Comparison of ENCODE assay signal across 23 cellular contexts in the genomic region with DNA sequence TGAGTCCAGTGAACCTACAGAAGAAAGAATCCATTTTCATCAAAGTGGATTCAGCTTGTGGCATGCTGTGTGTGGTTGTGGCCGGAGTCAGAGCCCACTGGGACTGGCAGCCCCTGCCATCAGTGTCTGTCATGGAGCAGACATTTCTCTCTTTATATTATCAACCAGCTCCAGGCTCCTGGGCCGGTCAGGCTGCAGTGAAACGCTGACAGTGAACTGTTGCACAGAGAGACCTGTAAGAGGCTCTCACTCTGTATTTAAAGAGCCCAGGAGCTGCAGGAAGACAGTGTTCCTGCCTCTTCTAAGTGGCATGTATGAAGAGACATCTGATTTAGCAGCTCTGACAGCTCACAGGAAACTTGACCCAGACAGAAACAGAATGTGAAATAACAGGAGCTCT.
DNase-seq lines count a peak whose midpoint lies in the region; ATAC-seq, FAIRE-seq and TF ChIP-seq lines count a peak whose summit lies in the region.
"Had no signal": no experiment of that assay in that cellular context is flagged by ENCODE, and none has a peak within 500 bp of the region (broad histone marks: within the 10 kb centered on the region; RNA-seq: fewer than 3 reads in every experiment).

No MANE protein-coding gene starts in this region.

- no peak overlapping the region for H2BK15ac ChIP-seq in mesendoderm (replicated peaks; ENCODE audit: low read depth)

- no peak overlapping the region for H3K18ac ChIP-seq in mesendoderm (ENCODE audit: low read length)

- no peak for TF ChIP-seq POLR2A in A549 (IDR thresholded peaks at IDR 0.05; ENCODE audit: low read length)

- FAIRE-seq in A549 (lab: Jason Lieb, UNC), result no peak

- intact Hi-C loops in natural killer cell (cut with micrococcal nuclease), result no loop called here

- CTCF ChIA-PET in A549 (lab: Yijun Ruan, JAX), result no interaction called here
- CTCF ChIA-PET in WTC11 (lab: Charles Lee), result no interaction called here

- no peak overlapping the region for H3K9ac ChIP-seq in mesendoderm (ENCODE audit: low read length)

- H3K79me2 ChIP-seq in mesendoderm (ENCODE audit: control insufficient read depth, insufficient read depth, low read length), result no peaks in the 10 kb centered on the region

- no peak for TF ChIP-seq EP300 in A549 (IDR thresholded peaks at IDR 0.05)

- H4K8ac ChIP-seq in mesendoderm (ENCODE audit: low read depth, low read length), result no peak overlapping the region

- no peaks in the 10 kb centered on the region for H3K4me1 ChIP-seq in A549
- H3K4me1 ChIP-seq in mesendoderm (ENCODE audit: control insufficient read depth, low read depth, low read length), result no peaks in the 10 kb centered on the region
- H3K4me1 ChIP-seq: body of pancreas, gastrocnemius medialis, uterus had no signal

- H3K4me2 ChIP-seq in A549 (peak overlapping the region; percentile 43), mesendoderm (ENCODE audit: low read length) (no peak overlapping the region)
- H3K4me2 ChIP-seq: PC-9 had no signal

- H2BK5ac ChIP-seq in mesendoderm (ENCODE audit: low read length), result no peak overlapping the region

- no peaks in the 10 kb centered on the region for H3K36me3 ChIP-seq in mesendoderm (ENCODE audit: control insufficient read depth, insufficient read depth, low read length)
- H3K36me3 ChIP-seq: gastrocnemius medialis, uterus had no signal

- H3K56ac ChIP-seq in mesendoderm (ENCODE audit: low read length), result no peak overlapping the region

- no peak overlapping the region for H4K5ac ChIP-seq in mesendoderm (ENCODE audit: low read length)

- DNase-seq in A549 (ENCODE audit: low read depth in 1 of 2, low spot score in 1 of 2) (peak in 1 of 2 experiments; percentile 5), NCI-H146 treated with DMSO at 0.1 percent for 48 hours (lab: John Stamatoyannopoulos, UW; ENCODE audit: unreplicated experiment) (peak; percentile 12), WTC11 (ENCODE audit: low spot score) (no peak), mesendoderm (peak; percentile 6), natural killer cell (no peak)
- DNase-seq: activated CD4-positive, alpha-beta T cell treated with anti-CD3 and anti-CD28 coated beads, Interleukin-2, amount 10 ng/mL, durations not matched to agents 7 days and 5 days; activated naive CD4-positive, alpha-beta T cell treated with anti-CD3 and anti-CD28 coated beads, Interleukin-2, amount 10 ng/mL, durations not matched to agents 7 days and 5 days; body of pancreas; dermis blood vessel endothelial cell; erythroblast; gastrocnemius medialis; Kasumi-1; NCI-H1105; NCI-H345; PC-9; uterus had no signal

- H3K4me3 Mint-ChIP-seq in WTC11 (no peak overlapping the region), natural killer cell (no peak overlapping the region)
- H3K4me3 Mint-ChIP-seq: activated CD4-positive, alpha-beta T cell treated with anti-CD3 and anti-CD28 coated beads, Interleukin-2, amount 10 ng/mL, durations not matched to agents 7 days and 5 days; activated naive CD4-positive, alpha-beta T cell treated with anti-CD3 and anti-CD28 coated beads, Interleukin-2, amount 10 ng/mL, durations not matched to agents 7 days and 5 days; natural killer cell treated with Interleukin-12 subunit alpha and Interleukin-12 subunit beta and Interleukin-15 and Interleukin-18, amount 100 ng/mL, for 72 hours; stimulated activated naive CD8-positive, alpha-beta T cell treated with anti-CD3 and anti-CD28 coated beads, Interleukin-15, Interleukin-2, amounts not matched to agents 100 ng/mL and 50 ng/mL, for 24 hours had no signal

- H3K27me3 ChIP-seq in mesendoderm (ENCODE audit: insufficient read depth, low read length, poor library complexity), result no peaks in the 10 kb centered on the region
- H3K27me3 ChIP-seq: body of pancreas, gastrocnemius medialis, uterus had no signal

- H3K27ac Mint-ChIP-seq in WTC11 (no peak overlapping the region), natural killer cell (no peak overlapping the region)
- H3K27ac Mint-ChIP-seq: activated CD4-positive, alpha-beta T cell treated with anti-CD3 and anti-CD28 coated beads, Interleukin-2, amount 10 ng/mL, durations not matched to agents 7 days and 5 days; activated naive CD4-positive, alpha-beta T cell treated with anti-CD3 and anti-CD28 coated beads, Interleukin-2, amount 10 ng/mL, durations not matched to agents 7 days and 5 days; natural killer cell treated with Interleukin-12 subunit alpha and Interleukin-12 subunit beta and Interleukin-15 and Interleukin-18, amount 100 ng/mL, for 72 hours; stimulated activated naive CD8-positive, alpha-beta T cell treated with anti-CD3 and anti-CD28 coated beads, Interleukin-15, Interleukin-2, amounts not matched to agents 100 ng/mL and 50 ng/mL, for 24 hours had no signal

- H3K27me3 Mint-ChIP-seq in WTC11 (ENCODE audit: low read depth) (no peaks in the 10 kb centered on the region), natural killer cell (ENCODE audit: low read depth in 2 of 2) (no peaks in the 10 kb centered on the region)
- H3K27me3 Mint-ChIP-seq: activated CD4-positive, alpha-beta T cell treated with anti-CD3 and anti-CD28 coated beads, Interleukin-2, amount 10 ng/mL, durations not matched to agents 7 days and 5 days; activated naive CD4-positive, alpha-beta T cell treated with anti-CD3 and anti-CD28 coated beads, Interleukin-2, amount 10 ng/mL, durations not matched to agents 7 days and 5 days; natural killer cell treated with Interleukin-12 subunit alpha and Interleukin-12 subunit beta and Interleukin-15 and Interleukin-18, amount 100 ng/mL, for 72 hours; stimulated activated naive CD8-positive, alpha-beta T cell treated with anti-CD3 and anti-CD28 coated beads, Interleukin-15, Interleukin-2, amounts not matched to agents 100 ng/mL and 50 ng/mL, for 24 hours had no signal

- no peaks in the 10 kb centered on the region for H3K9me3 ChIP-seq in A549
- H3K9me3 ChIP-seq: body of pancreas, gastrocnemius medialis had no signal

- no peaks in the 10 kb centered on the region for H3K79me1 ChIP-seq in mesendoderm (ENCODE audit: low read length)

- no peaks in the 10 kb centered on the region for H3K36me3 Mint-ChIP-seq in WTC11
- no peaks in the 10 kb centered on the region for H3K36me3 Mint-ChIP-seq in natural killer cell
- H3K36me3 Mint-ChIP-seq: activated naive CD4-positive, alpha-beta T cell treated with anti-CD3 and anti-CD28 coated beads, Interleukin-2, amount 10 ng/mL, durations not matched to agents 7 days and 5 days had no signal

- TF ChIP-seq RAD21 in A549 (conservative IDR thresholded peaks at IDR 0.05 in 1 of 2, IDR thresholded peaks at IDR 0.05 in 1 of 2), result no peak

- H3K27ac ChIP-seq in A549 (no peak overlapping the region), mesendoderm (ENCODE audit: low read depth, low read length) (no peak overlapping the region)
- H3K27ac ChIP-seq: body of pancreas, gastrocnemius medialis, PC-9, uterus had no signal

- TF ChIP-seq CTCF in A549 (IDR thresholded peaks at IDR 0.05), result no peak
- TF ChIP-seq CTCF in WTC11 (IDR thresholded peaks at IDR 0.05), result no peak
- no peak for TF ChIP-seq CTCF in natural killer cell (IDR thresholded peaks at IDR 0.05)

- 3% methylated on average over 3 of the region's 3 CpGs for WGBS in A549 (ENCODE audit: missing lambda C conversion rate)
- WGBS in mesendoderm (ENCODE audit: extremely low coverage, insufficient coverage, low lambda C conversion rate), result no CpG with 5 or more reads among the region's 3 CpGs

- no peak overlapping the region for H2BK120ac ChIP-seq in mesendoderm (ENCODE audit: low read depth, low read length)

- H3K23ac ChIP-seq in mesendoderm (ENCODE audit: low read length), result no peak overlapping the region

- H3K4me1 Mint-ChIP-seq in WTC11, result peaks cover 9% of the 10 kb centered on the region
- no peaks in the 10 kb centered on the region for H3K4me1 Mint-ChIP-seq in natural killer cell
- H3K4me1 Mint-ChIP-seq: activated CD4-positive, alpha-beta T cell treated with anti-CD3 and anti-CD28 coated beads, Interleukin-2, amount 10 ng/mL, durations not matched to agents 7 days and 5 days; activated naive CD4-positive, alpha-beta T cell treated with anti-CD3 and anti-CD28 coated beads, Interleukin-2, amount 10 ng/mL, durations not matched to agents 7 days and 5 days had no signal

- POLR2A ChIA-PET in A549 (lab: Yijun Ruan, JAX) (no interaction called here), WTC11 (lab: Charles Lee) (no interaction called here)

- H3K9me3 Mint-ChIP-seq in WTC11 (no peaks in the 10 kb centered on the region), natural killer cell (peaks cover 9 to 14% of the 10 kb centered on the region in 2 donors)
- H3K9me3 Mint-ChIP-seq: activated naive CD4-positive, alpha-beta T cell treated with anti-CD3 and anti-CD28 coated beads, Interleukin-2, amount 10 ng/mL, durations not matched to agents 7 days and 5 days had no signal

- H2AK5ac ChIP-seq in mesendoderm (ENCODE audit: low read length), result no peak overlapping the region

- no peak overlapping the region for H3K4ac ChIP-seq in mesendoderm (ENCODE audit: low read depth, low read length)

- H3K4me3 ChIP-seq in A549 (no peak overlapping the region), mesendoderm (ENCODE audit: low read length) (no peak overlapping the region)
- H3K4me3 ChIP-seq: body of pancreas, gastrocnemius medialis, PC-9, uterus had no signal

- peak in 1 of 2 experiments; percentile 62; a peak in 2 of 6 replicates for ATAC-seq in A549
- peak; percentile 69 for ATAC-seq in WTC11
- no peak for ATAC-seq in HG03097 (IDR thresholded peaks at IDR 0.05; ENCODE audit: low FRiP score, unreplicated experiment)
- no peak for ATAC-seq in GM21447 (IDR thresholded peaks at IDR 0.05; ENCODE audit: unreplicated experiment)
- ATAC-seq in natural killer cell, result no peak
- no peak for ATAC-seq in HG02623 (IDR thresholded peaks at IDR 0.05; ENCODE audit: unreplicated experiment)
- ATAC-seq: body of pancreas; gastrocnemius medialis; HCT116; natural killer cell treated with Interleukin-12 subunit alpha and Interleukin-12 subunit beta and Interleukin-15 and Interleukin-18, amount 100 ng/mL, for 72 hours; SK-N-SH treated with all-trans-retinoic acid at 6 μM for 48 hours had no signal

TF ChIP-seq in A549, 52 proteins besides CTCF, POLR2A, EP300 and RAD21 (continues in another document):
- TF ChIP-seq NFE2L2 (conservative IDR thresholded peaks at IDR 0.05; ENCODE audit: low read length) (no peak), JUNB (IDR thresholded peaks at IDR 0.05) (no peak), HOXB13 (CRISPR knock-in tag; IDR thresholded peaks at IDR 0.05; ENCODE audit: low read depth) (no peak)
- TF ChIP-seq, protein P1, sequence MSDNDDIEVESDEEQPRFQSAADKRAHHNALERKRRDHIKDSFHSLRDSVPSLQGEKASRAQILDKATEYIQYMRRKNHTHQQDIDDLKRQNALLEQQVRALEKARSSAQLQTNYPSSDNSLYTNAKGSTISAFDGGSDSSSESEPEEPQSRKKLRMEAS (IDR thresholded peaks at IDR 0.05), result no peak

Comparison
In these comparisons a context has a peak if more than half of its experiments do, and no peak if none do; other contexts are left out.
1. DNase-seq: peak in NCI-H146 treated with DMSO at 0.1 percent for 48 hours (single experiment) and mesendoderm (single experiment); none in WTC11 (single experiment) and natural killer cell (single experiment).